Comparison of ENCODE assay signal across 8 cellular contexts in genomic region chr10:110414563-110415309, GRCh38.
DNase-seq lines count a peak whose midpoint lies in the region; ATAC-seq lines count a peak whose summit lies in the region.

No MANE protein-coding gene starts in this region.

- H3K36me3 Mint-ChIP-seq in CD8-positive, alpha-beta memory T cell = no peaks in the 10 kb centered on the region

- H3K36me3 ChIP-seq in CD8-positive, alpha-beta memory T cell (ENCODE audit: insufficient read depth, low read length) = no peaks in the 10 kb centered on the region

- POLR2A ChIA-PET in CD8-positive, alpha-beta memory T cell (lab: Charles Lee) = interaction anchor here (0.5 to 1.6 kb wide), 4 partner anchors 58 to 347 kb away, joined by 3 to 6 read pairs (median 4); partner anchors contain the start of gene DUSP5

- H3K4me1 Mint-ChIP-seq in CD8-positive, alpha-beta memory T cell = peaks cover 45 to 52% (median 52%) of the 10 kb centered on the region in 3 donors

- H3K9me3 ChIP-seq in CD8-positive, alpha-beta memory T cell (ENCODE audit: low read length) = no peaks in the 10 kb centered on the region

- H3K4me3 Mint-ChIP-seq in CD8-positive, alpha-beta memory T cell = peak overlapping the region; percentile 6 to 84 (median 45)

- peak; percentile 77 to 96 (median 86) for DNase-seq in CD8-positive, alpha-beta memory T cell
- peak; percentile 93 for DNase-seq in HK-2 (ENCODE audit: unreplicated experiment)
- peak; percentile 74 to 75 for DNase-seq in activated CD4-positive, alpha-beta T cell treated with anti-CD3 and anti-CD28 coated beads for 24 hours (ENCODE audit: low read depth in 2 of 2)
- DNase-seq in dermis blood vessel endothelial cell = peak; percentile 67
- peak; percentile 87 to 90 for DNase-seq in stimulated activated CD4-positive, alpha-beta T cell treated with anti-CD3 and anti-CD28 coated beads, Interleukin-15, amount 100 ng/mL, for 48 hours (ENCODE audit: low read depth in 2 of 2)
- DNase-seq in NCI-H526 treated with DMSO at 0.1 percent for 48 hours (lab: John Stamatoyannopoulos, UW) = no peak
- no peak for DNase-seq in NCI-H146 treated with DMSO at 0.1 percent for 48 hours (lab: John Stamatoyannopoulos, UW; ENCODE audit: unreplicated experiment)

- CTCF ChIA-PET in CD8-positive, alpha-beta memory T cell (lab: Charles Lee) = interaction anchor here (0.8 to 2.8 kb wide), 7 partner anchors 9 to 89 kb away, joined by 3 to 11 read pairs (median 4); partner anchors contain the start of gene DUSP5

- peaks cover 36% of the 10 kb centered on the region for H3K4me1 ChIP-seq in CD8-positive, alpha-beta memory T cell (ENCODE audit: insufficient read depth, low read length)

- no peak overlapping the region for H3K4me3 ChIP-seq in CD8-positive, alpha-beta memory T cell (ENCODE audit: low read length)

- H3K27ac Mint-ChIP-seq in CD8-positive, alpha-beta memory T cell = peak overlapping the region; percentile 49 to 94 (median 91)

- no peaks in the 10 kb centered on the region for H3K27me3 ChIP-seq in CD8-positive, alpha-beta memory T cell (ENCODE audit: insufficient read depth, low read length, poor library complexity, severe bottlenecking)

- H3K27ac ChIP-seq in CD8-positive, alpha-beta memory T cell (ENCODE audit: low read depth, low read length) = no peak overlapping the region

- no peaks in the 10 kb centered on the region for H3K9me3 Mint-ChIP-seq in CD8-positive, alpha-beta memory T cell

- ATAC-seq in GM21360 (IDR thresholded peaks at IDR 0.05; ENCODE audit: unreplicated experiment) = peak; percentile 79

- H3K27me3 Mint-ChIP-seq in CD8-positive, alpha-beta memory T cell = no peaks in the 10 kb centered on the region

Comparison
In these comparisons a context has a peak if more than half of its experiments do, and no peak if none do; other contexts are left out.
1. DNase-seq: peak in CD8-positive, alpha-beta memory T cell (5 of 5), HK-2 (single experiment), activated CD4-positive, alpha-beta T cell treated with anti-CD3 and anti-CD28 coated beads for 24 hours (2 of 2), dermis blood vessel endothelial cell (single experiment) and stimulated activated CD4-positive, alpha-beta T cell treated with anti-CD3 and anti-CD28 coated beads, Interleukin-15, amount 100 ng/mL, for 48 hours (2 of 2); none in NCI-H526 treated with DMSO at 0.1 percent for 48 hours (single experiment) and NCI-H146 treated with DMSO at 0.1 percent for 48 hours (single experiment).